14 cellular contexts compared by ENCODE assay signal in the genomic region with DNA sequence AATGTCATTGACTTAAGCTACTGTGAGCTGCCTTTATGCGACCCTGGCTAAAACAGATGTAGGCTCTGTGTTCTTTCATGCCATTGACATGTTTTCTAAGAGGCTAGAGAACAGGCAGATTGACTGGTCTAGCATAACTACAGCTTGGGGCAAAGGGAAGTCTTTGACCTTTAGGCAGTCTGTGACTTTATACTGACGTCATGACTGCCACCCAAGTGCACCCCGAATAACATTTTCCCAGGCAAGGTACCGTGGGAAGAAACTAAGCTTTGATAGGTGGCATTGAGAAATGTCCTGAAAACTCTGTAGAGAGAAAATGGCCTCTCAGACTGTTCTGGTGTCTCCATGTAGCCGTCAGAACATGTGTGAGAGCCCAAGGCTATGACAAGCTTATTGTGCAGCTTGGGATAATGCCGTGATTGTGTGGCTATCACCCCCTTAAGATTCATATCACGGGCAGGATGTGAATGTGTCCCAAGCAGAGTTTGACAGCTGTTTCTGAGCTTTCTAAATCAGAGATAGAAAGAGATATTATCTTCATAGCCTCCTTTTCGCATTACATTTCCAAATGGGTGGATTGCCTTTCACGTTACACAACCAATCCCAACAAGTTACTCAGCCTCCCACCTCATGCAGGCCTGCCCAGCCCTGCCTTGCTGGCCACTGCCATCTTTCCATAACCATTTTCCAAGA.
"Had no signal": no experiment of that assay in that cellular context is flagged by ENCODE, and none has a peak within 500 bp of the region (broad histone marks: within the 10 kb centered on the region; RNA-seq: fewer than 3 reads in every experiment).

No MANE protein-coding gene starts in this region.

- H3K27ac Mint-ChIP-seq: activated B cell treated with CpG ODN at 0.5 μM for 24 hours; activated CD4-positive, alpha-beta T cell treated with anti-CD3 and anti-CD28 coated beads, Interleukin-2, amount 10 ng/mL, durations not matched to agents 24 days and 14 days; activated naive CD4-positive, alpha-beta T cell treated with anti-CD3 and anti-CD28 coated beads for 36 hours; activated T-helper 17 cell treated with anti-CD3 and anti-CD28 coated beads, Interleukin-2, amount 50 U/mL, for 72 hours; natural killer cell had no signal

- H3K4me3 ChIP-seq: coronary artery, lower lobe of right lung, prostate gland, sigmoid colon, tibial nerve had no signal

- H3K36me3 Mint-ChIP-seq: natural killer cell had no signal

- H3K4me3 Mint-ChIP-seq: activated B cell treated with CpG ODN at 0.5 μM for 24 hours; activated CD4-positive, alpha-beta T cell treated with anti-CD3 and anti-CD28 coated beads, Interleukin-2, amount 10 ng/mL, durations not matched to agents 24 days and 14 days; activated naive CD4-positive, alpha-beta T cell treated with anti-CD3 and anti-CD28 coated beads for 36 hours; activated T-helper 17 cell treated with anti-CD3 and anti-CD28 coated beads, Interleukin-2, amount 50 U/mL, for 72 hours; natural killer cell had no signal

- H3K27me3 Mint-ChIP-seq: activated B cell treated with CpG ODN at 0.5 μM for 24 hours; activated T-helper 17 cell treated with anti-CD3 and anti-CD28 coated beads, Interleukin-2, amount 50 U/mL, for 72 hours had no signal

- H3K4me1 ChIP-seq: lower lobe of right lung, prostate gland, sigmoid colon had no signal

- H3K36me3 ChIP-seq: lower lobe of right lung, prostate gland, sigmoid colon, tibial nerve had no signal

- H3K27ac ChIP-seq: coronary artery, lower lobe of right lung, prostate gland, sigmoid colon had no signal

- H3K27me3 ChIP-seq: sigmoid colon, tibial nerve had no signal

- H3K9me3 ChIP-seq: lower lobe of right lung, prostate gland, sigmoid colon, tibial nerve had no signal

- ATAC-seq: left cardiac atrium, lower lobe of right lung, natural killer cell had no signal

- DNase-seq: activated B cell treated with CpG ODN at 0.5 μM for 24 hours; activated CD4-positive, alpha-beta T cell treated with anti-CD3 and anti-CD28 coated beads, Interleukin-2, amount 10 ng/mL, durations not matched to agents 24 days and 14 days; activated naive CD4-positive, alpha-beta T cell treated with anti-CD3 and anti-CD28 coated beads for 36 hours; effector CD4-positive, alpha-beta T cell; left cardiac atrium; lower lobe of right lung; natural killer cell; sigmoid colon; stimulated activated CD4-positive, alpha-beta T cell treated with anti-CD3 and anti-CD28 coated beads, Interleukin-4, amount 100 ng/mL, for 1 hour; T-helper 2 cell had no signal

- H3K4me1 Mint-ChIP-seq: activated B cell treated with CpG ODN at 0.5 μM for 24 hours, natural killer cell had no signal

- H3K9me3 Mint-ChIP-seq: activated B cell treated with CpG ODN at 0.5 μM for 24 hours; activated naive CD4-positive, alpha-beta T cell treated with anti-CD3 and anti-CD28 coated beads for 36 hours had no signal
